ENCODE assay signal across 1 cellular context in genomic region chr17:19539040-19539399, GRCh38.
TF ChIP-seq lines count a peak whose summit lies in the region.

No MANE protein-coding gene starts in this region.

TF ChIP-seq in HepG2, 621 proteins besides CTCF, POLR2A, EP300 and RAD21 (continued from another document):
- TF ChIP-seq, protein P1, sequence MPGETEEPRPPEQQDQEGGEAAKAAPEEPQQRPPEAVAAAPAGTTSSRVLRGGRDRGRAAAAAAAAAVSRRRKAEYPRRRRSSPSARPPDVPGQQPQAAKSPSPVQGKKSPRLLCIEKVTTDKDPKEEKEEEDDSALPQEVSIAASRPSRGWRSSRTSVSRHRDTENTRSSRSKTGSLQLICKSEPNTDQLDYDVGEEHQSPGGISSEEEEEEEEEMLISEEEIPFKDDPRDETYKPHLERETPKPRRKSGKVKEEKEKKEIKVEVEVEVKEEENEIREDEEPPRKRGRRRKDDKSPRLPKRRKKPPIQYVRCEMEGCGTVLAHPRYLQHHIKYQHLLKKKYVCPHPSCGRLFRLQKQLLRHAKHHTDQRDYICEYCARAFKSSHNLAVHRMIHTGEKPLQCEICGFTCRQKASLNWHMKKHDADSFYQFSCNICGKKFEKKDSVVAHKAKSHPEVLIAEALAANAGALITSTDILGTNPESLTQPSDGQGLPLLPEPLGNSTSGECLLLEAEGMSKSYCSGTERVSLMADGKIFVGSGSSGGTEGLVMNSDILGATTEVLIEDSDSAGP (CRISPR knock-in tag; IDR thresholded peaks at IDR 0.05; ENCODE audit: borderline replicate concordance), result no peak
- TF ChIP-seq ZNF687 (CRISPR knock-in tag; IDR thresholded peaks at IDR 0.05) (peak; percentile 15; the same call in 1 of the 2 replicates), KDM5B (CRISPR knock-in tag; IDR thresholded peaks at IDR 0.05; ENCODE audit: borderline replicate concordance) (peak; percentile 7; the same call in 1 of the 2 replicates), ZNF264 (CRISPR knock-in tag; IDR thresholded peaks at IDR 0.05) (peak; percentile 7; the same call in 1 of the 2 replicates), MEIS2 (CRISPR knock-in tag; IDR thresholded peaks at IDR 0.05) (0 out of 2 replicates have a peak, but pooled peaks have one; percentile 8), AHR (CRISPR knock-in tag; IDR thresholded peaks at IDR 0.05) (0 out of 2 replicates have a peak, but pooled peaks have one; percentile 15), ELK4 (CRISPR knock-in tag; IDR thresholded peaks at IDR 0.05; ENCODE audit: borderline replicate concordance) (no peak), ZNF354B (CRISPR knock-in tag; IDR thresholded peaks at IDR 0.05) (0 out of 2 replicates have a peak, but pooled peaks have one; percentile 55), ZBTB25 (CRISPR knock-in tag; IDR thresholded peaks at IDR 0.05) (no peak), ZNF513 (CRISPR knock-in tag; conservative IDR thresholded peaks at IDR 0.05) (0 out of 2 replicates have a peak, but pooled peaks have one; percentile 75), EEA1 (CRISPR knock-in tag; IDR thresholded peaks at IDR 0.05; ENCODE audit: borderline replicate concordance) (0 out of 2 replicates have a peak, but pooled peaks have one; percentile 30), TARDBP (CRISPR knock-in tag; IDR thresholded peaks at IDR 0.05) (no peak), BCL6 (CRISPR knock-in tag; IDR thresholded peaks at IDR 0.05) (no peak), ZMAT3 (CRISPR knock-in tag; conservative IDR thresholded peaks at IDR 0.05) (0 out of 2 replicates have a peak, but pooled peaks have one; percentile 4), ZNF350 (CRISPR knock-in tag; IDR thresholded peaks at IDR 0.05; ENCODE audit: borderline replicate concordance, low read depth) (0 out of 2 replicates have a peak, but pooled peaks have one; percentile 14), ZNF282 (IDR thresholded peaks at IDR 0.05; ENCODE audit: partially characterized antibody) (no peak), ZNF660 (CRISPR knock-in tag; IDR thresholded peaks at IDR 0.05; ENCODE audit: borderline replicate concordance, low read depth) (no peak), STAT6 (CRISPR knock-in tag; IDR thresholded peaks at IDR 0.05; ENCODE audit: borderline replicate concordance) (peak; percentile 20; the same call in 1 of the 2 replicates), ZNF552 (CRISPR knock-in tag; IDR thresholded peaks at IDR 0.05; ENCODE audit: borderline replicate concordance) (no peak), ZNF33A (CRISPR knock-in tag; IDR thresholded peaks at IDR 0.05; ENCODE audit: borderline replicate concordance) (no peak), ZNF737 (CRISPR knock-in tag; IDR thresholded peaks at IDR 0.05; ENCODE audit: borderline replicate concordance) (no peak)
- TF ChIP-seq, protein P2, sequence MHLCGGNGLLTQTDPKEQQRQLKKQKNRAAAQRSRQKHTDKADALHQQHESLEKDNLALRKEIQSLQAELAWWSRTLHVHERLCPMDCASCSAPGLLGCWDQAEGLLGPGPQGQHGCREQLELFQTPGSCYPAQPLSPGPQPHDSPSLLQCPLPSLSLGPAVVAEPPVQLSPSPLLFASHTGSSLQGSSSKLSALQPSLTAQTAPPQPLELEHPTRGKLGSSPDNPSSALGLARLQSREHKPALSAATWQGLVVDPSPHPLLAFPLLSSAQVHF (CRISPR knock-in tag; IDR thresholded peaks at IDR 0.05), result no peak
